ENCODE assay signal across 8 cellular contexts in the genomic region with DNA sequence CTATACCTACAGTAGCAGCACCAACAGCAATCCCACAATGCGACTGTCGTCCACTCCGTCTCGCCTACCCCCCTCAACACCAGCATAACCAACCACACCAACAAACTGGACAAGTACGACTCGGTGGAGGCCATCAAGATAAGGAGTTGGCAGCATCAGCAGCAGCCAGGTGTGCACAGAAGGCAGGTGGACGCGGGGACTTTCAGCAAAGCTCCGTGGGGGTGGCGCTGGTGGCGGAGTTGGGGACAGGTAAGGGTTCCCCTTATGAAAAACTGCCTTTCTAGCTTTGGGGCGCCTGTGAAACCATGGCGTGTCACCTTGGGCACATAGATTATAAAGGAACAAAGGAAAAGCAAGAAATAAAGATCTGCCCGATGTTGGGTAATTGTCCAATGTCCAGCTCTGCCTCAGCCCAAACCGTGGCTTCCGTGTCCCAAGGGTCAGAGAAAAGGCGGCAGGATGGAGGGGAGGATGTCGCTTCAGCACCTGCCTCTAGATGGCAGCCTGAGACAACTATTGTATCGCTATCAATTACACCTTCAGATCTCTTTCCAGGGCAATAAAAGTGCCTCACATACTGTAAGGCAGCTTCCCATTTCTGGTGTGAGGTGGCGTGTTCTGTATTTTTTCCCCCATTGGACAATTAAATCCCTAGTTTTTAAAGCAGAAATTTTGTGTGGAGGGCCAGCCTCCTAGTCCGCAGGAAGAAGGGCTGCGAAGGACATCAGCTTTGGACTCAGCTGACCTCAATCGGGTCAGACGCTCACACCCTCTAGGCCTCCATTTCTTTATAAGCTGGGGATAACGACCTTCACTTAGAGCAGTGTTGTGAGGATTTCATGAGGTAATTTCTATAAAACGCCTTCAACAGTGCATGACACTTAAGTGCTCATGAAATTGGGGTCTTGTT. TPM values are rescaled to one million over a fixed set of nuclear protein-coding genes. Genes with fewer than 3 reads are reported as not detected.
DNase-seq lines count a peak whose midpoint lies in the region; ATAC-seq, FAIRE-seq and TF ChIP-seq lines count a peak whose summit lies in the region.

No MANE protein-coding gene starts in this region.

- POLR2A ChIA-PET in A549 (lab: Yijun Ruan, JAX): no interaction called here
- POLR2A ChIA-PET in SK-N-SH (lab: Yijun Ruan, JAX): no interaction called here

- FAIRE-seq in A549 (lab: Jason Lieb, UNC) (no peak), GM12891 (lab: Jason Lieb, UNC) (peak; percentile 89)

- TF ChIP-seq RAD21 in A549 (conservative IDR thresholded peaks at IDR 0.05 in 1 of 2, IDR thresholded peaks at IDR 0.05 in 1 of 2) (peak; percentile 83 to 89), SK-N-SH (IDR thresholded peaks at IDR 0.05; ENCODE audit: low read length) (peak; percentile 88)

- no peaks in the 10 kb centered on the region for H4K20me1 ChIP-seq in SK-N-SH (ENCODE audit: insufficient read depth)

- ATAC-seq in A549 (peak; percentile 82 to 97), HG02678 (IDR thresholded peaks at IDR 0.05; ENCODE audit: unreplicated experiment) (peak; percentile 84), left colon (peak; percentile 99)

- WGBS in A549 (ENCODE audit: missing lambda C conversion rate): 40% methylated on average over 26 of the region's 26 CpGs
- 34% methylated on average over 26 of the region's 26 CpGs for WGBS in SK-N-SH (ENCODE audit: low lambda C conversion rate)

- H3K9ac ChIP-seq in SK-N-SH: no peak overlapping the region

- H3K4me2 ChIP-seq in A549 (no peak overlapping the region), SK-N-SH (no peak overlapping the region)

- no peaks in the 10 kb centered on the region for H3F3A ChIP-seq in SK-N-SH (replicated peaks; ENCODE audit: insufficient read depth)

- no peaks in the 10 kb centered on the region for H3K36me3 ChIP-seq in SK-N-SH (replicated peaks in 1 of 2; ENCODE audit: control insufficient read depth in 1 of 2, insufficient read depth in 2 of 2, low read length in 1 of 2)

- no peaks in the 10 kb centered on the region for H3K79me2 ChIP-seq in SK-N-SH (ENCODE audit: insufficient read depth)

- CTCF ChIA-PET in A549 (lab: Yijun Ruan, JAX) (interaction anchor here (0.5 to 5.8 kb wide), 27 partner anchors 9 to 1690 kb away, joined by 3 to 47 read pairs (median 5); no protein-coding TSS in a partner anchor), SK-N-SH (lab: Yijun Ruan, JAX) (interaction anchor here (0.6 to 4.3 kb wide), 29 partner anchors 9 to 1617 kb away, joined by 3 to 37 read pairs (median 3); a partner anchor contains a TSS)

- peak; percentile 45 to 60 for DNase-seq in A549 (ENCODE audit: low read depth in 1 of 2, low spot score in 1 of 2)
- peak; percentile 36 for DNase-seq in GM12891 (ENCODE audit: insufficient read length, low spot score)
- DNase-seq in NCI-H1105 treated with DMSO at 0.1 percent for 48 hours (lab: John Stamatoyannopoulos, UW): peak; percentile 74
- DNase-seq in SK-N-SH: peak; percentile 68
- peak; percentile 59 to 63 for DNase-seq in cardiac fibroblast (ENCODE audit: low read depth in 2 of 2)
- DNase-seq in left colon: peak; percentile 40 to 77
- peak; percentile 10 for DNase-seq in stimulated activated CD8-positive, alpha-beta memory T cell treated with anti-CD3 and anti-CD28 coated beads, Interleukin-7, amount 100 ng/mL, for 24 hours (ENCODE audit: low read depth)

- H3K4me1 ChIP-seq in A549: no peaks in the 10 kb centered on the region
- no peaks in the 10 kb centered on the region; a peak in 1 of 4 replicates for H3K4me1 ChIP-seq in SK-N-SH (ENCODE audit: control insufficient read depth in 1 of 2, insufficient read depth in 2 of 2, low read depth in 1 of 2, low read length in 1 of 2)

- intact Hi-C loops in left colon (cut with DNase I, micrococcal nuclease): loop anchor here in 1 of 2 donors (10.0 kb wide), 1 partner anchor 1287 kb away; no protein-coding TSS in a partner anchor

- TF ChIP-seq POLR2A in A549 (IDR thresholded peaks at IDR 0.05; ENCODE audit: low read length): no peak
- no peak for TF ChIP-seq POLR2A in GM12891 (IDR thresholded peaks at IDR 0.05; ENCODE audit: low read depth, low read length)

- no peak for TF ChIP-seq EP300 in A549 (IDR thresholded peaks at IDR 0.05)
- TF ChIP-seq EP300 in SK-N-SH (IDR thresholded peaks at IDR 0.05; ENCODE audit: borderline replicate concordance in 1 of 2, low read depth in 1 of 2, low read length in 1 of 2): no peak

- no peak overlapping the region for H3K4me3 ChIP-seq in A549
- H3K4me3 ChIP-seq in SK-N-SH (ENCODE audit: low read depth in 2 of 2, low read length in 1 of 2): peak overlapping the region in 1 of 2 experiments; percentile 40; a peak in 1 of 4 replicates
- H3K4me3 ChIP-seq in cardiac fibroblast (replicated peaks in 1 of 2; ENCODE audit: low read depth in 2 of 2, low read length in 2 of 2): no peak overlapping the region

- H2AFZ ChIP-seq in SK-N-SH (ENCODE audit: low read depth): peak overlapping the region; percentile 46; the same call in 1 of the 2 replicates

- no peak overlapping the region for H3K27ac ChIP-seq in A549
- H3K27ac ChIP-seq in SK-N-SH (ENCODE audit: low read depth in 2 of 2, low read length in 1 of 2): no peak overlapping the region

- H3K9me3 ChIP-seq in A549: no peaks in the 10 kb centered on the region
- no peaks in the 10 kb centered on the region for H3K9me3 ChIP-seq in SK-N-SH

- TF ChIP-seq CTCF in A549 (IDR thresholded peaks at IDR 0.05): peak; percentile 78
- TF ChIP-seq CTCF in SK-N-SH (IDR thresholded peaks at IDR 0.05): peak; percentile 79
- TF ChIP-seq CTCF in cardiac fibroblast (IDR thresholded peaks at IDR 0.05; ENCODE audit: low read depth, low read length): peak; percentile 73

- no peaks in the 10 kb centered on the region for H3K9me2 ChIP-seq in SK-N-SH

- H3K27me3 ChIP-seq in SK-N-SH (ENCODE audit: insufficient read depth): peaks cover 27% of the 10 kb centered on the region; the same call in 1 of the 2 replicates

TF ChIP-seq in A549, 52 proteins besides CTCF, POLR2A, EP300 and RAD21:
- no peak for TF ChIP-seq HOXB13 (CRISPR knock-in tag; IDR thresholded peaks at IDR 0.05; ENCODE audit: low read depth)
- TF ChIP-seq SMC3 (IDR thresholded peaks at IDR 0.05): peak; percentile 65

TF ChIP-seq in GM12891, 5 proteins besides CTCF, POLR2A, EP300 and RAD21:
- no peak for TF ChIP-seq POU2F2 (IDR thresholded peaks at IDR 0.05; ENCODE audit: low read depth, low read length)
- no peak for TF ChIP-seq TAF1 (IDR thresholded peaks at IDR 0.05; ENCODE audit: low read depth, low read length)
- no peak for TF ChIP-seq PAX5 (IDR thresholded peaks at IDR 0.05; ENCODE audit: insufficient read depth, low read length, severe bottlenecking)
- TF ChIP-seq POLR2AphosphoS5 (IDR thresholded peaks at IDR 0.05; ENCODE audit: low read depth, low read length): no peak
- TF ChIP-seq SPI1 (IDR thresholded peaks at IDR 0.05; ENCODE audit: low read depth, low read length): no peak

TF ChIP-seq in SK-N-SH, 30 proteins besides CTCF, POLR2A, EP300 and RAD21:
- peak; percentile 63 for TF ChIP-seq SMC3 (IDR thresholded peaks at IDR 0.05; ENCODE audit: low read depth, low read length)
- no peak for TF ChIP-seq NFIC (IDR thresholded peaks at IDR 0.05; ENCODE audit: borderline replicate concordance)

RNA-seq across cellular contexts. Expression of a gene that starts 58.8 kb away (rescaled TPM):
- 86.3 and 110 TPM in 2 replicates for polyA plus RNA-seq in A549 (2011; rRNA removed)
- polyA plus RNA-seq in A549 (2012; cell fraction: cytosol; rRNA removed): 36.4 and 42.8 TPM in 2 replicates
- 29.7 and 44.5 TPM in 2 replicates for polyA plus RNA-seq in A549 (2012; cell fraction: nucleus; rRNA removed)
- polyA plus RNA-seq in A549 (2017; fragmentation: RNase III; extraction: RNeasy Plus Mini Kit Qiagen cat#74134 plus additional on column Dnase treatment): 40.0 to 47.5 TPM (median 44.1 TPM) in 3 replicates
- 116 and 140 TPM in 2 replicates for polyA minus RNA-seq in A549 (2011; rRNA and poly(A)+ RNA removed)
- 28.2 TPM for polyA plus RNA-seq in GM12891 (2012; ENCODE audit: low read depth, missing spikeins)
- polyA plus RNA-seq in SK-N-SH (2012; rRNA removed): 18.4 and 23.5 TPM in 2 replicates
- 17.6 and 18.2 TPM in 2 replicates for polyA plus RNA-seq in SK-N-SH (2012; cell fraction: cytosol; rRNA removed)
- 49.1 and 69.3 TPM in 2 replicates for polyA plus RNA-seq in SK-N-SH (2012; cell fraction: nucleus; rRNA removed)
- total RNA-seq in left colon: 10 to 100 TPM; 37.4 to 44.0 TPM

RNA-seq across cellular contexts. Expression of a gene that starts 58.9 kb away (rescaled TPM):
- polyA plus RNA-seq in A549 (2011; rRNA removed): 17.2 and 24.8 TPM in 2 replicates
- polyA plus RNA-seq in A549 (2012; cell fraction: cytosol; rRNA removed): 6.9 and 7.3 TPM in 2 replicates
- 4.2 and 5.5 TPM in 2 replicates for polyA plus RNA-seq in A549 (2012; cell fraction: nucleus; rRNA removed)
- polyA plus RNA-seq in A549 (2017; fragmentation: RNase III; extraction: RNeasy Plus Mini Kit Qiagen cat#74134 plus additional on column Dnase treatment): 19.5 to 20.4 TPM (median 19.5 TPM) in 3 replicates
- polyA minus RNA-seq in A549 (2011; rRNA and poly(A)+ RNA removed): 6.8 and 7.7 TPM in 2 replicates
- polyA plus RNA-seq in GM12891 (2012; ENCODE audit: low read depth, missing spikeins): 7.6 TPM
- 5.4 and 8.5 TPM in 2 replicates for polyA plus RNA-seq in SK-N-SH (2012; rRNA removed)
- polyA plus RNA-seq in SK-N-SH (2012; cell fraction: cytosol; rRNA removed): 7.9 and 8.2 TPM in 2 replicates
- 4.0 and 12.3 TPM in 2 replicates for polyA plus RNA-seq in SK-N-SH (2012; cell fraction: nucleus; rRNA removed)
- 10 to 100 TPM in 1 of 2 donors, 1 to 10 TPM in 1; 7.6 to 11.3 TPM for total RNA-seq in left colon

Comparison
In these comparisons a context has a peak if more than half of its experiments do, and no peak if none do; other contexts are left out.
1. DNase-seq: peak in every context shown above with its lines; median percentile 74 in NCI-H1105 treated with DMSO at 0.1 percent for 48 hours; 68 in SK-N-SH; 61 in cardiac fibroblast; 58 in left colon; 52 in A549; 36 in GM12891; 10 in stimulated activated CD8-positive, alpha-beta memory T cell treated with anti-CD3 and anti-CD28 coated beads, Interleukin-7, amount 100 ng/mL, for 24 hours.